Comparison of ENCODE assay signal across 8 cellular contexts in the genomic region with DNA sequence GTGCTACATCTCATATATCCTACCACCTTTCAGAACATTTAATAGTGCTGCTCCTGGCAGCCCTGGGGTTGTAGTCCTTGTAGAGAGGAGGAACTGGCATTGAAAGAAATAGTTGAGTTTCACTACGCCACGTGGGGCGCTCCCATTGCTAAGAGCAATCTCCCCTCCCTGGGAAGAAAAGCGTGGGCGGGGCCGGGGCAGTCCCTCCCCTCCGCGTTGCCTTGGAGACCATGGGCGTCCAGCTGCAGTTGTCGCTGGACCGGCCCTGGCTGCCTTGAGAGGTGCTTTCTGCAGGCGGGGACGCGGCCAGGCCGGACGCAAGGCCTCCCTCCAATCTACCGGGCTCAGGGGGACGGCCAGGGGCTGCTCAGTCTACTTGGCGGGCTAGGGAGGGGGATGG. TPM values are rescaled to one million over a fixed set of nuclear protein-coding genes. Genes with fewer than 3 reads are reported as not detected.
DNase-seq lines count a peak whose midpoint lies in the region; ATAC-seq and TF ChIP-seq lines count a peak whose summit lies in the region.

No MANE protein-coding gene starts in this region.

- peak overlapping the region; percentile 52 for H3K4me3 ChIP-seq in coronary artery

- no peak overlapping the region for H3K27ac ChIP-seq in coronary artery

- peak; percentile 67 for DNase-seq in HT-29 (ENCODE audit: low spot score)
- DNase-seq in coronary artery (ENCODE audit: low spot score): no peak
- peak; percentile 71 for DNase-seq in kidney tubule cell (ENCODE audit: low spot score)
- DNase-seq in stimulated activated CD8-positive, alpha-beta memory T cell treated with anti-CD3 and anti-CD28 coated beads, Interleukin-4, amount 100 ng/mL, for 48 hours: peak; percentile 37
- no peak for DNase-seq in NCI-H510A treated with DMSO at 0.1 percent for 48 hours (lab: John Stamatoyannopoulos, UW)

- ATAC-seq in HG02678 (IDR thresholded peaks at IDR 0.05; ENCODE audit: unreplicated experiment) (no peak), GM21619 (IDR thresholded peaks at IDR 0.05; ENCODE audit: unreplicated experiment) (no peak), HG02588 (IDR thresholded peaks at IDR 0.05; ENCODE audit: unreplicated experiment) (no peak)

- TF ChIP-seq CTCF in coronary artery (IDR thresholded peaks at IDR 0.05): no peak

RNA-seq across cellular contexts. Expression of gene CCDC180, which starts 0.4 kb away (rescaled TPM):
- total RNA-seq in HT-29 (2014; rRNA removed; shearing (Covaris generic)): 0.13 TPM in 1 of 2 replicates, not detected in the other

Comparison
In these comparisons a context has a peak if more than half of its experiments do, and no peak if none do; other contexts are left out.
1. DNase-seq: peak in HT-29 (single experiment), kidney tubule cell (single experiment) and stimulated activated CD8-positive, alpha-beta memory T cell treated with anti-CD3 and anti-CD28 coated beads, Interleukin-4, amount 100 ng/mL, for 48 hours (single experiment); none in coronary artery (single experiment) and NCI-H510A treated with DMSO at 0.1 percent for 48 hours (single experiment).